8 cellular contexts compared by ENCODE assay signal in the genomic region with DNA sequence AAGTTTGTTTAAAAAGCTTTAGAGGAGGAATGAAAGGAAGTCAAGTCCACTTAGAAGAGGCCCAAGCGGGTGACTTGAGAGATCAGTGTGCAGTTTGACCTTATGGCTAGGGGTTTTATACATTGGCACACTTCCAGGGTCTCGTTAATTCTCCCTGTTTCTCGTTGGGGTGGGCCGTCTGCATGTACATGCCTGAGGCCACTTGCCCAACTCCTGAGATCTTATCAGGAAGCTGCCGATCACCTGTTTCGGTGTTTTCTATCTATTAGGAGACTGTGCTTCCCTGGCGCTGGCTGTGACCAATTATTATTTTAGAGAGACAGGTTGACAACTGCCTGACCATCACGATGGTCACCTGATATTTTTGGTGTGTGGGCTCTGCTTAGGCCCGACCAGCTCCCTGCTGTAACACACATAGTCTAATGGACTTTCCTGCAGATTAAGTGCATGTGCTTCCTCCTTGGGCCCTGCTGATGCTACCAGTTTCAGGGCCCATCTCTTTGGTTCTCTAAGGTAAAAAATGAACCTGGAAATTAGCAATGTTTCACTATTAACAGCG. TPM values are rescaled to one million over a fixed set of nuclear protein-coding genes. Genes with fewer than 3 reads are reported as not detected.
DNase-seq lines count a peak whose midpoint lies in the region; ATAC-seq and TF ChIP-seq lines count a peak whose summit lies in the region.

No MANE protein-coding gene starts in this region.

- H3K4me2 ChIP-seq in H9 (ENCODE audit: insufficient read depth, insufficient read length, low read length), result no peak overlapping the region

- no peak overlapping the region for H2BK5ac ChIP-seq in H9 (ENCODE audit: insufficient read length, low read length)

- ATAC-seq in GM18508 (IDR thresholded peaks at IDR 0.05; ENCODE audit: insufficient read depth, unreplicated experiment) (peak; percentile 22), GM21825 (IDR thresholded peaks at IDR 0.05; ENCODE audit: unreplicated experiment) (peak; percentile 41), foreskin keratinocyte (no peak)

- no peak overlapping the region for H4K5ac ChIP-seq in H9 (ENCODE audit: insufficient read length, low read depth, low read length)

- H3K56ac ChIP-seq in H9 (ENCODE audit: insufficient read length, low read depth, low read length), result no peak overlapping the region

- no peak overlapping the region for H3K27ac ChIP-seq in H9 (ENCODE audit: insufficient read length, low read depth, low read length)
- H3K27ac ChIP-seq in foreskin keratinocyte, result no peak overlapping the region

- H3K9me3 Mint-ChIP-seq in H9, result peaks cover 22 to 26% of the 10 kb centered on the region in 2 experiments

- peak overlapping the region in 1 of 3 experiments; percentile 21; a peak in 1 of 7 replicates for H3K27ac Mint-ChIP-seq in H9

- H3K14ac ChIP-seq in H9 (ENCODE audit: insufficient read depth, low read length), result no peak overlapping the region

- H3K4ac ChIP-seq in H9 (ENCODE audit: low read depth, low read length), result no peak overlapping the region

- H3K4me3 Mint-ChIP-seq in H9, result no peak overlapping the region

- no peaks in the 10 kb centered on the region for H3K79me1 ChIP-seq in H9 (ENCODE audit: insufficient read depth, low read depth, low read length, poor library complexity, severe bottlenecking)

- H3K27me3 ChIP-seq in H9 (ENCODE audit: insufficient read depth, low read length) (no peaks in the 10 kb centered on the region), foreskin keratinocyte (peaks cover 3% of the 10 kb centered on the region)

- H4K20me1 ChIP-seq in H9 (ENCODE audit: control insufficient read depth, insufficient read depth, insufficient read length), result no peaks in the 10 kb centered on the region

- DNase-seq in NCI-H1105 treated with DMSO at 0.1 percent for 48 hours (lab: John Stamatoyannopoulos, UW) (peak; percentile 4), fibroblast of villous mesenchyme (ENCODE audit: low read depth) (peak; percentile 36), H9 (no peak), activated gamma-delta T cell treated with Interleukin-2 at 50 U/mL for 16 hours (no peak), foreskin keratinocyte (no peak), NCI-H1930 (lab: John Stamatoyannopoulos, UW) (no peak)

- H3K23me2 ChIP-seq in H9 (ENCODE audit: insufficient read length, low read depth, low read length, poor library complexity, severe bottlenecking), result no peaks in the 10 kb centered on the region

- H2AFZ ChIP-seq in H9 (ENCODE audit: low read length), result no peak overlapping the region

- no peak overlapping the region for H3T11ph ChIP-seq in H9 (ENCODE audit: low read length)

- H2BK120ac ChIP-seq in H9 (ENCODE audit: low read depth, low read length, poor library complexity, severe bottlenecking), result no peak overlapping the region

- no peak overlapping the region for H4K91ac ChIP-seq in H9 (ENCODE audit: insufficient read length, low read depth, low read length)

- no peaks in the 10 kb centered on the region for H3K27me3 Mint-ChIP-seq in H9 (ENCODE audit: low read depth)

- no CpG with 5 or more reads among the region's 10 CpGs for WGBS in H9 (ENCODE audit: extremely low coverage, insufficient read length, low lambda C conversion rate)

- H3K9ac ChIP-seq in H9 (ENCODE audit: extremely low read depth, insufficient read length, low read length), result no peak overlapping the region

- no peak overlapping the region for H4K8ac ChIP-seq in H9 (replicated peaks; ENCODE audit: insufficient read length, low read depth, low read length)

- no peak overlapping the region for H2BK12ac ChIP-seq in H9 (ENCODE audit: insufficient read length, low read depth, low read length)

- H2BK15ac ChIP-seq in H9 (ENCODE audit: low read depth, low read length), result no peak overlapping the region

- H3K4me3 ChIP-seq in fibroblast of villous mesenchyme (ENCODE audit: low read depth, low read length), result no peak overlapping the region

- H3K4me1 Mint-ChIP-seq in H9, result peaks cover 30 to 34% of the 10 kb centered on the region in 2 experiments

- H3K18ac ChIP-seq in H9 (ENCODE audit: insufficient read length, low read depth, low read length), result no peak overlapping the region

- no peak overlapping the region for H3K23ac ChIP-seq in H9 (ENCODE audit: insufficient read length, low read depth, low read length)

- H3K4me1 ChIP-seq in H9 (ENCODE audit: insufficient read depth, low read length) (no peaks in the 10 kb centered on the region; the same call in 1 of the 2 replicates), foreskin keratinocyte (no peaks in the 10 kb centered on the region)

- peaks cover 6% of the 10 kb centered on the region for H3K9me3 ChIP-seq in H9 (ENCODE audit: control insufficient read depth, low read depth, low read length)

- no peaks in the 10 kb centered on the region for H3K79me2 ChIP-seq in H9 (ENCODE audit: insufficient read depth, low read length)

- no peak overlapping the region for H2AK5ac ChIP-seq in H9 (ENCODE audit: insufficient read length, low read length)

- H2BK20ac ChIP-seq in H9 (ENCODE audit: low read depth, low read length, poor library complexity, severe bottlenecking), result no peak overlapping the region

- no peak for TF ChIP-seq CTCF in fibroblast of villous mesenchyme (IDR thresholded peaks at IDR 0.05; ENCODE audit: insufficient read depth, low read depth, low read length)
- TF ChIP-seq CTCF in H9 (conservative IDR thresholded peaks at IDR 0.05), result no peak
- no peak for TF ChIP-seq CTCF in foreskin keratinocyte (conservative IDR thresholded peaks at IDR 0.05)

- peaks cover 13 to 23% (median 22%) of the 10 kb centered on the region in 3 experiments for H3K36me3 Mint-ChIP-seq in H9 (ENCODE audit: insufficient read depth in 1 of 3, low read depth in 3 of 3)

RNA-seq across cellular contexts. Expression of a gene that starts 31.0 kb away (rescaled TPM):
- total RNA-seq in fibroblast of villous mesenchyme (42.2 and 46.2 TPM in 2 replicates), H9 (2021) (303 and 313 TPM in 2 replicates), foreskin keratinocyte (94.0 and 104 TPM in 2 replicates)
- 23.4 and 27.1 TPM in 2 replicates for polyA plus RNA-seq in foreskin keratinocyte

Comparison
In these comparisons a context has a peak if more than half of its experiments do, and no peak if none do; other contexts are left out.
1. DNase-seq: peak in NCI-H1105 treated with DMSO at 0.1 percent for 48 hours (single experiment) and fibroblast of villous mesenchyme (single experiment); none in H9 (single experiment), activated gamma-delta T cell treated with Interleukin-2 at 50 U/mL for 16 hours (single experiment), foreskin keratinocyte (0 of 2) and NCI-H1930 (0 of 2).